ENCODE assay signal across 11 cellular contexts in genomic region chr6:2865270-2866182, GRCh38. TPM values are rescaled to one million over a fixed set of nuclear protein-coding genes. Genes with fewer than 3 reads are reported as not detected.
A peak's percentile ranks its signal among the peaks of the same experiment; 100 is the strongest.
DNase-seq lines count a peak whose midpoint lies in the region; ATAC-seq and TF ChIP-seq lines count a peak whose summit lies in the region.
"Had no signal": no experiment of that assay in that cellular context is flagged by ENCODE, and none has a peak within 500 bp of the region (broad histone marks: within the 10 kb centered on the region; RNA-seq: fewer than 3 reads in every experiment).

No MANE protein-coding gene starts in this region.

- H3K4me2 ChIP-seq in SU-DHL-6 (ENCODE audit: low read depth, low read length, poor library complexity, severe bottlenecking) = peak overlapping the region; percentile 31
- H3K4me2 ChIP-seq: KMS-11 had no signal

- peak overlapping the region; percentile 36 for H2AFZ ChIP-seq in SU-DHL-6 (ENCODE audit: low read depth, low read length, severe bottlenecking)

- DNase-seq in GM12865 (ENCODE audit: low read depth) (no peak), glomerular endothelial cell (ENCODE audit: extremely low read depth, low read depth, low spot score) (peak; percentile 44), gastrocnemius medialis (no peak), NCI-H510A (lab: John Stamatoyannopoulos, UW) (no peak), ascending aorta (ENCODE audit: low spot score in 2 of 2) (no peak), GM20000 (ENCODE audit: low spot score) (no peak), OCI-M2 (lab: John Stamatoyannopoulos, UW; ENCODE audit: unreplicated experiment) (no peak)
- DNase-seq: activated CD4-positive, alpha-beta T cell treated with anti-CD3 and anti-CD28 coated beads for 48 hours; activated naive CD4-positive, alpha-beta T cell treated with Interleukin-2 at 50 U/mL for 16 hours had no signal

- ATAC-seq in gastrocnemius medialis = peak; percentile 89 to 93

- H3K9me3 ChIP-seq in SU-DHL-6 (ENCODE audit: insufficient read depth, low read length) (peaks cover 8% of the 10 kb centered on the region; the same call in 1 of the 2 replicates), gastrocnemius medialis (no peaks in the 10 kb centered on the region), ascending aorta (no peaks in the 10 kb centered on the region)

- H3F3A ChIP-seq in SU-DHL-6 (ENCODE audit: insufficient read depth) = peaks cover 43% of the 10 kb centered on the region

- TF ChIP-seq CTCF in GM12865 (IDR thresholded peaks at IDR 0.05; ENCODE audit: insufficient read depth, low read depth, low read length, missing control alignments) = no peak
- TF ChIP-seq CTCF in SU-DHL-6 (IDR thresholded peaks at IDR 0.05; ENCODE audit: insufficient read depth, low read length, poor library complexity, severe bottlenecking) = no peak
- TF ChIP-seq CTCF in gastrocnemius medialis (IDR thresholded peaks at IDR 0.05 in 4 of 5, conservative IDR thresholded peaks at IDR 0.05 in 1 of 5) = no peak
- no peak for TF ChIP-seq CTCF in ascending aorta (IDR thresholded peaks at IDR 0.05)
- TF ChIP-seq CTCF in GM20000 (IDR thresholded peaks at IDR 0.05; ENCODE audit: extremely low read depth, missing control alignments) = no peak

- TF ChIP-seq POLR2A in gastrocnemius medialis (IDR thresholded peaks at IDR 0.05) = no peak

- H4K20me1 ChIP-seq in SU-DHL-6 (ENCODE audit: low read depth, low read length) = no peaks in the 10 kb centered on the region

- H3K27me3 ChIP-seq in SU-DHL-6 (ENCODE audit: low read length) (no peaks in the 10 kb centered on the region), gastrocnemius medialis (no peaks in the 10 kb centered on the region), ascending aorta (no peaks in the 10 kb centered on the region)

- H3K4me3 ChIP-seq in GM12865 (ENCODE audit: low read depth, low read length) = peak overlapping the region; percentile 15; the same call in 1 of the 2 replicates
- no peak overlapping the region for H3K4me3 ChIP-seq in SU-DHL-6 (ENCODE audit: insufficient read depth, low read length, poor library complexity, severe bottlenecking)
- peak overlapping the region in 3 of 4 donors; percentile 14 to 38 (median 25) for H3K4me3 ChIP-seq in gastrocnemius medialis
- H3K4me3 ChIP-seq in ascending aorta = no peak overlapping the region

- H3K27ac ChIP-seq in SU-DHL-6 (ENCODE audit: low read depth, low read length) (peak overlapping the region; percentile 23; the same call in 1 of the 2 replicates), gastrocnemius medialis (peak overlapping the region; percentile 16 to 62 (median 54)), ascending aorta (no peak overlapping the region)
- H3K27ac ChIP-seq: KMS-11 had no signal

- no peaks in the 10 kb centered on the region for H3K9me2 ChIP-seq in SU-DHL-6 (replicated peaks; ENCODE audit: insufficient read depth, low read length)

- in situ Hi-C loops in gastrocnemius medialis (cut with MboI; ENCODE audit: low sequenced_read_pairs in 4 of 4) = no loop called here

- H3K4me1 ChIP-seq in gastrocnemius medialis (peaks cover 9 to 14% of the 10 kb centered on the region in 2 donors), ascending aorta (no peaks in the 10 kb centered on the region)

- H3K36me3 ChIP-seq in SU-DHL-6 (ENCODE audit: low read length) (no peaks in the 10 kb centered on the region; the same call in 1 of the 2 replicates), gastrocnemius medialis (no peaks in the 10 kb centered on the region), ascending aorta (no peaks in the 10 kb centered on the region)

- intact Hi-C loops in gastrocnemius medialis (cut with DNase I; ENCODE audit: low total_unique reads) = no loop called here
- intact Hi-C loops in ascending aorta (cut with DNase I) = no loop called here

- H3K79me2 ChIP-seq in SU-DHL-6 (ENCODE audit: insufficient read depth, low read length) = no peaks in the 10 kb centered on the region

- H3K9ac ChIP-seq in SU-DHL-6 (ENCODE audit: low read length) = peak overlapping the region; percentile 16; the same call in 1 of the 2 replicates
- H3K9ac ChIP-seq: KMS-11 had no signal

RNA-seq across cellular contexts. Expression of gene SERPINB1, which starts 23.9 kb away (rescaled TPM):
- total RNA-seq in glomerular endothelial cell = 25.0 and 34.7 TPM in 2 replicates
- 10 to 100 TPM; 14.0 to 29.9 (median 24.9) TPM for total RNA-seq in gastrocnemius medialis
- total RNA-seq in ascending aorta = 14.0 TPM

RNA-seq across cellular contexts. Expression of gene SERPINB9, which starts 37.6 kb away (rescaled TPM):
- total RNA-seq in glomerular endothelial cell = 97.6 and 146 TPM in 2 replicates
- total RNA-seq in gastrocnemius medialis = 1 to 10 TPM; 1.0 to 2.1 (median 1.6) TPM
- total RNA-seq in ascending aorta = 6.5 TPM

Comparison
In these comparisons a context has a peak if more than half of its experiments do, and no peak if none do; other contexts are left out.
1. H3K4me3 ChIP-seq: peak in GM12865 (single experiment) and gastrocnemius medialis (3 of 4); none in SU-DHL-6 (single experiment) and ascending aorta (0 of 2).
2. H3K27ac ChIP-seq: peak in SU-DHL-6 (single experiment) and gastrocnemius medialis (4 of 4); none in ascending aorta (0 of 2).
3. RNA of gene SERPINB9, which starts 37.6 kb away (total RNA-seq): 97.6 to 146 TPM in glomerular endothelial cell; 6.5 TPM in ascending aorta (single experiment) and 1.0 to 2.1 TPM in gastrocnemius medialis; every median in the first group is over 10 times any median in the second.